ENCODE assay signal across 13 cellular contexts in genomic region chr16:77499373-77500285, GRCh38.
DNase-seq lines count a peak whose midpoint lies in the region; ATAC-seq and TF ChIP-seq lines count a peak whose summit lies in the region.
"Had no signal": no experiment of that assay in that cellular context is flagged by ENCODE, and none has a peak within 500 bp of the region (broad histone marks: within the 10 kb centered on the region; RNA-seq: fewer than 3 reads in every experiment).

No MANE protein-coding gene starts in this region.

- peak; percentile 36 for DNase-seq in LHCN-M2 (ENCODE audit: low read depth)
- peak; percentile 84 for DNase-seq in cerebellum (ENCODE audit: low spot score)
- peak; percentile 79 for DNase-seq in iris pigment epithelial cell (ENCODE audit: low read depth)
- DNase-seq in tibial artery = peak; percentile 62 to 76
- no peak for DNase-seq in left lobe of liver (ENCODE audit: low spot score)
- DNase-seq in NCI-H2107 (lab: John Stamatoyannopoulos, UW) = no peak
- no peak for DNase-seq in anterior cingulate cortex (lab: John Stamatoyannopoulos, UW)
- DNase-seq: activated CD8-positive, alpha-beta memory T cell treated with anti-CD3 and anti-CD28 coated beads for 24 hours; amniotic stem cell; foreskin melanocyte; small intestine had no signal

- H3K4me1 ChIP-seq in tibial artery = no peaks in the 10 kb centered on the region

- H3K4me3 ChIP-seq in tibial artery = no peak overlapping the region
- H3K4me3 ChIP-seq: SK-N-MC had no signal

- intact Hi-C loops in tibial artery (cut with DNase I; ENCODE audit: low total_unique reads) = no loop called here

- no peaks in the 10 kb centered on the region for H3K9me3 ChIP-seq in tibial artery

- no peaks in the 10 kb centered on the region for H3K27me3 ChIP-seq in tibial artery

- TF ChIP-seq CTCF in tibial artery (IDR thresholded peaks at IDR 0.05) = no peak

- no peaks in the 10 kb centered on the region for H3K36me3 ChIP-seq in tibial artery

- no peak overlapping the region for H3K27ac ChIP-seq in tibial artery
- H3K27ac ChIP-seq: SK-N-MC had no signal

- ATAC-seq in GM18870 (IDR thresholded peaks at IDR 0.05; ENCODE audit: unreplicated experiment) (no peak), left lobe of liver (no peak)

Comparison
In these comparisons a context has a peak if more than half of its experiments do, and no peak if none do; other contexts are left out.
1. DNase-seq: peak in LHCN-M2 (single experiment), cerebellum (single experiment), iris pigment epithelial cell (single experiment) and tibial artery (2 of 2); none in left lobe of liver (single experiment), NCI-H2107 (single experiment) and anterior cingulate cortex (0 of 58).